Comparison of ENCODE assay signal across 10 cellular contexts in the genomic region with DNA sequence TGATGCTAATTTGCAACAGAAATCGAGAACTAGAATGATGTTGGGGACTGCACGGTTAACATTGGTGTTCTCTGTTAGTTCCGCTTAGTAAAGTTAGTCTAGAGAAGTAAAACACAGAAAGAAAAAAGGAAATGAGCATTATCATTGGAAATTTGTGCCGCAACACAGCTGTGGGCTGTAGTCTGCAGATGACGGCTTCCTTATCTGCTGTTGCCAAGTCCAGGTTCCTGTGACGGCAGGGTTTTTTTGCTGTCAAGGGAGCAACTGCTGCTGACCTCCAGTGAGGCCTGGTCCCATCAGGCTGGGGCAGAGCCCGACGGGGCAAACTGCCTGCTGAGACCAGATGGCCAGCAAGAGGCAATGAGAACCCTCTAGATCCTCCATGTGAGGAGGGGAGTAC. TPM values are rescaled to one million over a fixed set of nuclear protein-coding genes. Genes with fewer than 3 reads are reported as not detected.
DNase-seq lines count a peak whose midpoint lies in the region; ATAC-seq and TF ChIP-seq lines count a peak whose summit lies in the region.
"Had no signal": no experiment of that assay in that cellular context is flagged by ENCODE, and none has a peak within 500 bp of the region (broad histone marks: within the 10 kb centered on the region; RNA-seq: fewer than 3 reads in every experiment).

No MANE protein-coding gene starts in this region.

- POLR2A ChIA-PET in WTC11 (lab: Charles Lee): no interaction called here

- H3K4me3 Mint-ChIP-seq in activated naive CD8-positive, alpha-beta T cell: no peak overlapping the region
- H3K4me3 Mint-ChIP-seq in activated naive CD8-positive, alpha-beta T cell treated with anti-CD3 and anti-CD28 coated beads, Interleukin-2, amount 50 U/mL, for 24 hours: no peak overlapping the region
- no peak overlapping the region for H3K4me3 Mint-ChIP-seq in WTC11
- H3K4me3 Mint-ChIP-seq: T-helper 1 cell treated with Interleukin-12 subunit alpha and Interleukin-12 subunit beta and Interleukin-4 antibody, amounts not matched to agents 30 μg/mL and 1 μg/mL, for 36 hours had no signal

- peak in 1 of 4 donors; percentile 22 for TF ChIP-seq POLR2A in upper lobe of left lung (IDR thresholded peaks at IDR 0.05)

- peaks cover 38% of the 10 kb centered on the region for H3K4me1 Mint-ChIP-seq in activated naive CD8-positive, alpha-beta T cell (ENCODE audit: low read depth)
- peaks cover 73% of the 10 kb centered on the region for H3K4me1 Mint-ChIP-seq in activated naive CD8-positive, alpha-beta T cell treated with anti-CD3 and anti-CD28 coated beads, Interleukin-2, amount 50 U/mL, for 24 hours
- H3K4me1 Mint-ChIP-seq in WTC11: peaks cover 14% of the 10 kb centered on the region

- no peak for ATAC-seq in activated naive CD8-positive, alpha-beta T cell treated with anti-CD3 and anti-CD28 coated beads, Interleukin-2, amount 50 U/mL, for 24 hours
- ATAC-seq in HG03066 (IDR thresholded peaks at IDR 0.05; ENCODE audit: low read depth, unreplicated experiment) (peak; percentile 83), WTC11 (peak; percentile 30; the same call in 1 of the 2 replicates), upper lobe of left lung (ENCODE audit: low FRiP score in 2 of 2) (peak; percentile 35 to 87)

- H3K27me3 Mint-ChIP-seq in activated naive CD8-positive, alpha-beta T cell: no peaks in the 10 kb centered on the region
- no peaks in the 10 kb centered on the region for H3K27me3 Mint-ChIP-seq in activated naive CD8-positive, alpha-beta T cell treated with anti-CD3 and anti-CD28 coated beads, Interleukin-2, amount 50 U/mL, for 24 hours
- H3K27me3 Mint-ChIP-seq in WTC11 (ENCODE audit: low read depth): no peaks in the 10 kb centered on the region

- peaks cover 13% of the 10 kb centered on the region for H3K36me3 Mint-ChIP-seq in activated naive CD8-positive, alpha-beta T cell
- H3K36me3 Mint-ChIP-seq in activated naive CD8-positive, alpha-beta T cell treated with anti-CD3 and anti-CD28 coated beads, Interleukin-2, amount 50 U/mL, for 24 hours (ENCODE audit: low read depth): peaks cover 68% of the 10 kb centered on the region
- peaks cover 41% of the 10 kb centered on the region for H3K36me3 Mint-ChIP-seq in WTC11

- DNase-seq in activated naive CD8-positive, alpha-beta T cell treated with anti-CD3 and anti-CD28 coated beads, Interleukin-2, amount 50 U/mL, for 24 hours: no peak
- DNase-seq in WTC11 (ENCODE audit: low spot score) (no peak), upper lobe of left lung (peak; percentile 33 to 54), NCI-H2029 treated with DMSO at 0.1 percent for 48 hours (lab: John Stamatoyannopoulos, UW) (no peak), NAMALWA (ENCODE audit: low spot score) (no peak)
- DNase-seq in NK-92 treated with Interleukin-12 subunit alpha and Interleukin-12 subunit beta, amount 100 ng/mL, for 24 hours (lab: John Stamatoyannopoulos, UW): no peak
- DNase-seq: colonic mucosa had no signal

- TF ChIP-seq EP300 in upper lobe of left lung (IDR thresholded peaks at IDR 0.05): no peak

- no peak for TF ChIP-seq CTCF in WTC11 (IDR thresholded peaks at IDR 0.05)
- TF ChIP-seq CTCF in upper lobe of left lung (IDR thresholded peaks at IDR 0.05): no peak

- no peak overlapping the region for H3K4me3 ChIP-seq in upper lobe of left lung
- H3K4me3 ChIP-seq: colonic mucosa had no signal

- no peaks in the 10 kb centered on the region for H3K9me3 Mint-ChIP-seq in activated naive CD8-positive, alpha-beta T cell (ENCODE audit: low read depth)
- no peaks in the 10 kb centered on the region for H3K9me3 Mint-ChIP-seq in activated naive CD8-positive, alpha-beta T cell treated with anti-CD3 and anti-CD28 coated beads, Interleukin-2, amount 50 U/mL, for 24 hours
- H3K9me3 Mint-ChIP-seq in WTC11: no peaks in the 10 kb centered on the region
- H3K9me3 Mint-ChIP-seq: T-helper 1 cell treated with Interleukin-12 subunit alpha and Interleukin-12 subunit beta and Interleukin-4 antibody, amounts not matched to agents 30 μg/mL and 1 μg/mL, for 36 hours had no signal

- WGBS in upper lobe of left lung, 2 donors: 56 to 59% methylated on average over 6 to 8 of the region's 8 CpGs

- no peaks in the 10 kb centered on the region for H3K27me3 ChIP-seq in upper lobe of left lung
- H3K27me3 ChIP-seq: colonic mucosa had no signal

- H3K36me3 ChIP-seq in upper lobe of left lung: peaks cover 0 to 15% (median 0%) of the 10 kb centered on the region in 4 donors
- H3K36me3 ChIP-seq: colonic mucosa had no signal

- peak overlapping the region; percentile 58 for H3K27ac Mint-ChIP-seq in activated naive CD8-positive, alpha-beta T cell
- H3K27ac Mint-ChIP-seq in activated naive CD8-positive, alpha-beta T cell treated with anti-CD3 and anti-CD28 coated beads, Interleukin-2, amount 50 U/mL, for 24 hours: no peak overlapping the region
- no peak overlapping the region for H3K27ac Mint-ChIP-seq in WTC11
- H3K27ac Mint-ChIP-seq: T-helper 1 cell treated with Interleukin-12 subunit alpha and Interleukin-12 subunit beta and Interleukin-4 antibody, amounts not matched to agents 30 μg/mL and 1 μg/mL, for 36 hours had no signal

- CTCF ChIA-PET in WTC11 (lab: Charles Lee): no interaction called here

- no peaks in the 10 kb centered on the region for H3K4me1 ChIP-seq in upper lobe of left lung
- H3K4me1 ChIP-seq: colonic mucosa had no signal

- H3K27ac ChIP-seq in upper lobe of left lung: peak overlapping the region; percentile 42 to 74 (median 62)
- H3K27ac ChIP-seq: colonic mucosa had no signal

- H3K9me3 ChIP-seq in upper lobe of left lung: no peaks in the 10 kb centered on the region
- H3K9me3 ChIP-seq: colonic mucosa had no signal

TF ChIP-seq in WTC11, 78 proteins besides CTCF, POLR2A, EP300 and RAD21:
- TF ChIP-seq IRF2 (CRISPR knock-in tag; IDR thresholded peaks at IDR 0.05; ENCODE audit: borderline replicate concordance, low read depth): no peak
- no peak for TF ChIP-seq PRRX2 (CRISPR knock-in tag; IDR thresholded peaks at IDR 0.05)
- no peak for TF ChIP-seq HMGA2 (CRISPR knock-in tag; IDR thresholded peaks at IDR 0.05)
- TF ChIP-seq, protein P1, sequence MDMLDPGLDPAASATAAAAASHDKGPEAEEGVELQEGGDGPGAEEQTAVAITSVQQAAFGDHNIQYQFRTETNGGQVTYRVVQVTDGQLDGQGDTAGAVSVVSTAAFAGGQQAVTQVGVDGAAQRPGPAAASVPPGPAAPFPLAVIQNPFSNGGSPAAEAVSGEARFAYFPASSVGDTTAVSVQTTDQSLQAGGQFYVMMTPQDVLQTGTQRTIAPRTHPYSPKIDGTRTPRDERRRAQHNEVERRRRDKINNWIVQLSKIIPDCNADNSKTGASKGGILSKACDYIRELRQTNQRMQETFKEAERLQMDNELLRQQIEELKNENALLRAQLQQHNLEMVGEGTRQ (CRISPR knock-in tag; IDR thresholded peaks at IDR 0.05): no peak
- TF ChIP-seq CREM (CRISPR knock-in tag; IDR thresholded peaks at IDR 0.05): no peak
- TF ChIP-seq NFYB (CRISPR knock-in tag; conservative IDR thresholded peaks at IDR 0.05; ENCODE audit: low read depth): no peak
- no peak for TF ChIP-seq ZNF416 (CRISPR knock-in tag; IDR thresholded peaks at IDR 0.05)
- no peak for TF ChIP-seq ELF4 (CRISPR knock-in tag; IDR thresholded peaks at IDR 0.05; ENCODE audit: low read depth)
- TF ChIP-seq, protein P2, sequence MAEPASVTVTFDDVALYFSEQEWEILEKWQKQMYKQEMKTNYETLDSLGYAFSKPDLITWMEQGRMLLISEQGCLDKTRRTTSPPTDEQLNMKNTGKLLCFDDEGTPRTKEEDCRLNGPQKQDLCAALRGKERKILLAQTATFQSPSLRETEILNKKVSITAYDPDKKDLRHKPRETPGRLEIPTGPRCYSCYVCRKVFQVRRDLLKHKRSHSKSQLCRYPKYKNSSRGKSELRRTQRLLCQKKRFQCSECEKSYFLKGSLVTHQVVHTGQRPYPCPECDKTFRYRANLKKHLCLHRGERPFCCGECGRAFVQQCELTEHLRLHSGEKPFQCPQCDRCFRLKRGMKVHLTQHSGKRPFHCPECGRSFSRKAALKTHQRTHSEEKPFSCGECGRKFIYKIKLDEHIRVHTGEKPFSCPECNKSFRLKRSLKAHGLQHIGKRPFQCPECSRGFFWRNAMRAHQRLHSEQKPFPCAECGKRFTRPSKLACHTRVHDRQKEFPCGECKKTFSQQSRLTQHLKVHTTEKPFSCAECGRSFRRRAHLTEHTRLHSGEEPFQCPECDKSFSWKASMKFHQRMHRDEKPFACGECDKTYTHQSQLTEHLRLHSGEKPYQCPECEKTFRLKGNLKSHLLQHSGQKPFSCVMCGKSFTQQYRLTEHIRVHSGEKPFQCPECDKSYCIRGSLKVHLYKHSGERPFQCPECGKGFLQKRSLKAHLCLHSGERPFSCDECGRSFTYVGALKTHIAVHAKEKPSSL (CRISPR knock-in tag; conservative IDR thresholded peaks at IDR 0.05): no peak
- no peak for TF ChIP-seq NR2C2 (CRISPR knock-in tag; IDR thresholded peaks at IDR 0.05)
- TF ChIP-seq, protein P3, sequence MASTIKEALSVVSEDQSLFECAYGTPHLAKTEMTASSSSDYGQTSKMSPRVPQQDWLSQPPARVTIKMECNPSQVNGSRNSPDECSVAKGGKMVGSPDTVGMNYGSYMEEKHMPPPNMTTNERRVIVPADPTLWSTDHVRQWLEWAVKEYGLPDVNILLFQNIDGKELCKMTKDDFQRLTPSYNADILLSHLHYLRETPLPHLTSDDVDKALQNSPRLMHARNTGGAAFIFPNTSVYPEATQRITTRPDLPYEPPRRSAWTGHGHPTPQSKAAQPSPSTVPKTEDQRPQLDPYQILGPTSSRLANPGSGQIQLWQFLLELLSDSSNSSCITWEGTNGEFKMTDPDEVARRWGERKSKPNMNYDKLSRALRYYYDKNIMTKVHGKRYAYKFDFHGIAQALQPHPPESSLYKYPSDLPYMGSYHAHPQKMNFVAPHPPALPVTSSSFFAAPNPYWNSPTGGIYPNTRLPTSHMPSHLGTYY (CRISPR knock-in tag; IDR thresholded peaks at IDR 0.05): no peak

RNA-seq across cellular contexts. Expression of a gene that starts 38.9 kb away (rescaled TPM):
- total RNA-seq in WTC11 (2021): 0.02 to 0.04 TPM (median 0.02 TPM) in 3 replicates
- 1 to 10 TPM in 5 of 6 donors, under 1 TPM in 1; 0.80 to 4.9 (median 1.4) TPM for total RNA-seq in upper lobe of left lung

RNA-seq across cellular contexts. Expression of a gene that starts 52.8 kb away (rescaled TPM):
- total RNA-seq in WTC11 (2021) (170 to 173 TPM (median 172 TPM) in 3 replicates), upper lobe of left lung (10 to 100 TPM; 23.3 to 53.5 (median 50.2) TPM)

Comparison
In these comparisons a context has a peak if more than half of its experiments do, and no peak if none do; other contexts are left out.
1. DNase-seq: peak in upper lobe of left lung (2 of 2); none in activated naive CD8-positive, alpha-beta T cell treated with anti-CD3 and anti-CD28 coated beads, Interleukin-2, amount 50 U/mL, for 24 hours (single experiment), WTC11 (single experiment), NK-92 treated with Interleukin-12 subunit alpha and Interleukin-12 subunit beta, amount 100 ng/mL, for 24 hours (single experiment), NCI-H2029 treated with DMSO at 0.1 percent for 48 hours (single experiment) and NAMALWA (single experiment).